In the genomic region with DNA sequence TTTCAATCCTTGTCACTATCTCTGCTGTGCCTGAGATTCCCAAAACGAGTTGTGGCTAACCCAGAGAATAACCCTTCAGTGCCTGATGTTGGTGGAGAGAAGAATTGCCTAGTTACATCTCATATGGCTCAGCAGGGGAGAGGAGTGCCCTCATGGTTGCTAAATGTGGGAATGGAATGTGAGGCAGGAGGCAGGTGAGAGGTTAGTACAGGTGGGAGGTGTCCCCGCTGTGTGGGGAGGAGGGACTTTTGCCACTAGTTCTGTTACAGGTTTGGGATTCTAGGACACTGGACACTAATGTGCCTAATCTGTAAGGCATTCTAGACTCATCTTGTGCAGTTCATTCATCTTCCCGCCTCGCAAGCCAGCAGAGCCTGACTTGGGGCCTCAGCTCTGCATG, we compare ENCODE assay signal across 17 cellular contexts. TPM values are rescaled to one million over a fixed set of nuclear protein-coding genes. Genes with fewer than 3 reads are reported as not detected.
DNase-seq lines count a peak whose midpoint lies in the region; TF ChIP-seq lines count a peak whose summit lies in the region.
"Had no signal": no experiment of that assay in that cellular context is flagged by ENCODE, and none has a peak within 500 bp of the region (broad histone marks: within the 10 kb centered on the region; RNA-seq: fewer than 3 reads in every experiment).

No MANE protein-coding gene starts in this region.

- H3K9ac ChIP-seq in colonic mucosa (ENCODE audit: low read depth in 2 of 2, low read length in 2 of 2) (peak overlapping the region in 1 of 2 donors; percentile 2), mucosa of rectum (ENCODE audit: low read depth in 1 of 2, low read length in 2 of 2) (no peak overlapping the region)

- POLR2A ChIA-PET in activated CD4-positive, alpha-beta memory T cell treated with anti-CD3 and anti-CD28 coated beads, Interleukin-2, amount 10 ng/mL, durations not matched to agents 7 days and 5 days (lab: Charles Lee): interaction anchor here (0.7 kb wide), 1 partner anchor 14 kb away, joined by 3 read pairs; no protein-coding TSS in a partner anchor

- H3K27me3 ChIP-seq in colonic mucosa: no peaks in the 10 kb centered on the region
- no peaks in the 10 kb centered on the region for H3K27me3 ChIP-seq in mucosa of rectum (ENCODE audit: control insufficient read depth in 2 of 2, insufficient read depth in 2 of 2, low read length in 2 of 2)
- H3K27me3 ChIP-seq: neutrophil, Peyer's patch, sigmoid colon, tibial artery had no signal

- intact Hi-C loops in colonic mucosa (cut with DNase I): no loop called here

- H3K4me3 ChIP-seq in colonic mucosa: no peak overlapping the region
- H3K4me3 ChIP-seq in mucosa of rectum (ENCODE audit: low read length in 2 of 2): peak overlapping the region in 1 of 2 donors; percentile 26
- no peak overlapping the region for H3K4me3 ChIP-seq in coronary artery
- H3K4me3 ChIP-seq: Peyer's patch, sigmoid colon, tibial artery had no signal

- no peak for TF ChIP-seq CTCF in colonic mucosa (IDR thresholded peaks at IDR 0.05)
- no peak for TF ChIP-seq CTCF in coronary artery (IDR thresholded peaks at IDR 0.05)

- CTCF ChIA-PET in activated CD4-positive, alpha-beta memory T cell treated with anti-CD3 and anti-CD28 coated beads, Interleukin-2, amount 10 ng/mL, durations not matched to agents 7 days and 5 days (lab: Charles Lee): interaction anchor here (0.6 kb wide), 1 partner anchor 37 kb away, joined by 4 read pairs; no protein-coding TSS in a partner anchor

- peaks cover 6% of the 10 kb centered on the region for H3K9me3 Mint-ChIP-seq in activated CD4-positive, alpha-beta memory T cell treated with anti-CD3 and anti-CD28 coated beads, Interleukin-2, amount 10 ng/mL, durations not matched to agents 7 days and 5 days

- DNase-seq in DMS79 treated with DMSO at 0.1 percent for 48 hours (lab: John Stamatoyannopoulos, UW) (peak; percentile 40), NCI-H2029 treated with DMSO at 0.1 percent for 48 hours (lab: John Stamatoyannopoulos, UW) (peak; percentile 24), colonic mucosa (peak; percentile 33), A172 (ENCODE audit: low spot score) (no peak), coronary artery (ENCODE audit: low spot score) (no peak), Kasumi-1 (lab: John Stamatoyannopoulos, UW) (no peak)
- no peak for DNase-seq in activated CD4-positive, alpha-beta memory T cell treated with anti-CD3 and anti-CD28 coated beads, Interleukin-2, amount 10 ng/mL, durations not matched to agents 7 days and 5 days
- DNase-seq: DMS 273 treated with DMSO at 0.1 percent for 48 hours; NCI-H446 treated with DMSO at 0.1 percent for 48 hours; Peyer's patch; sigmoid colon; stimulated activated CD4-positive, alpha-beta T cell treated with anti-CD3 and anti-CD28 coated beads, Interleukin-2, amount 100 ng/mL, for 48 hours; stimulated activated CD8-positive, alpha-beta memory T cell treated with anti-CD3 and anti-CD28 coated beads, Interleukin-4, amount 100 ng/mL, for 48 hours; tibial artery had no signal

- peak overlapping the region; percentile 75 for H3K27ac ChIP-seq in colonic mucosa
- H3K27ac ChIP-seq in mucosa of rectum (ENCODE audit: low read depth in 2 of 2, low read length in 2 of 2): peak overlapping the region; percentile 11 to 72
- no peak overlapping the region for H3K27ac ChIP-seq in coronary artery
- H3K27ac ChIP-seq: neutrophil, sigmoid colon, tibial artery, VCaP had no signal

- no peaks in the 10 kb centered on the region for H3K27me3 Mint-ChIP-seq in activated CD4-positive, alpha-beta memory T cell treated with anti-CD3 and anti-CD28 coated beads, Interleukin-2, amount 10 ng/mL, durations not matched to agents 7 days and 5 days

- no peaks in the 10 kb centered on the region for H3K4me1 ChIP-seq in colonic mucosa
- H3K4me1 ChIP-seq in mucosa of rectum (ENCODE audit: control insufficient read depth in 2 of 2, insufficient read depth in 2 of 2, low read length in 2 of 2): peaks cover 9 to 11% of the 10 kb centered on the region in 2 donors

- no peak overlapping the region for H3K27ac Mint-ChIP-seq in activated CD4-positive, alpha-beta memory T cell treated with anti-CD3 and anti-CD28 coated beads, Interleukin-2, amount 10 ng/mL, durations not matched to agents 7 days and 5 days

- no peak overlapping the region for H3K4me3 Mint-ChIP-seq in activated CD4-positive, alpha-beta memory T cell treated with anti-CD3 and anti-CD28 coated beads, Interleukin-2, amount 10 ng/mL, durations not matched to agents 7 days and 5 days

- H3K9me3 ChIP-seq in colonic mucosa: no peaks in the 10 kb centered on the region
- H3K9me3 ChIP-seq in mucosa of rectum (ENCODE audit: control insufficient read depth in 2 of 2, low read length in 2 of 2): no peaks in the 10 kb centered on the region
- H3K9me3 ChIP-seq: neutrophil, sigmoid colon, tibial artery had no signal

- H3K36me3 ChIP-seq in colonic mucosa: no peaks in the 10 kb centered on the region
- no peaks in the 10 kb centered on the region for H3K36me3 ChIP-seq in mucosa of rectum (ENCODE audit: control insufficient read depth in 2 of 2, insufficient read depth in 2 of 2, low read length in 2 of 2)
- H3K36me3 ChIP-seq: neutrophil, sigmoid colon, tibial artery had no signal

- peaks cover 13% of the 10 kb centered on the region for H3K4me1 Mint-ChIP-seq in activated CD4-positive, alpha-beta memory T cell treated with anti-CD3 and anti-CD28 coated beads, Interleukin-2, amount 10 ng/mL, durations not matched to agents 7 days and 5 days

- H3K36me3 Mint-ChIP-seq in activated CD4-positive, alpha-beta memory T cell treated with anti-CD3 and anti-CD28 coated beads, Interleukin-2, amount 10 ng/mL, durations not matched to agents 7 days and 5 days (ENCODE audit: low read depth): peaks cover 12% of the 10 kb centered on the region

RNA-seq across cellular contexts. Expression of gene TULP4, which starts 16.2 kb away (rescaled TPM):
- total RNA-seq in colonic mucosa: 10 to 100 TPM; 63.1 to 68.0 TPM
- 47.7 and 68.4 TPM in 2 replicates for total RNA-seq in A172 (2014; rRNA removed; shearing (Covaris generic))
- total RNA-seq in activated CD4-positive, alpha-beta memory T cell treated with anti-CD3 and anti-CD28 coated beads, Interleukin-2, amount 10 ng/mL, durations not matched to agents 7 days and 5 days: 10 to 100 TPM; 25.0 to 27.0 TPM

Comparison
In these comparisons a context has a peak if more than half of its experiments do, and no peak if none do; other contexts are left out.
1. DNase-seq: peak in DMS79 treated with DMSO at 0.1 percent for 48 hours (single experiment), NCI-H2029 treated with DMSO at 0.1 percent for 48 hours (single experiment) and colonic mucosa (single experiment); none in A172 (single experiment), activated CD4-positive, alpha-beta memory T cell treated with anti-CD3 and anti-CD28 coated beads, Interleukin-2, amount 10 ng/mL, durations not matched to agents 7 days and 5 days (single experiment), coronary artery (single experiment) and Kasumi-1 (0 of 2).
2. H3K27ac ChIP-seq: peak in colonic mucosa (single experiment) and mucosa of rectum (2 of 2); none in coronary artery (0 of 2).